Comparison of ENCODE assay signal across 8 cellular contexts in genomic region chr11:65873280-65874156, GRCh38. TPM values are rescaled to one million over a fixed set of nuclear protein-coding genes. Genes with fewer than 3 reads are reported as not detected.
DNase-seq lines count a peak whose midpoint lies in the region; ATAC-seq and TF ChIP-seq lines count a peak whose summit lies in the region.

No MANE protein-coding gene starts in this region.

- peak overlapping the region; percentile 71 to 95 (median 89) for H3K4me3 Mint-ChIP-seq in CD4-positive, alpha-beta memory T cell
- H3K4me3 Mint-ChIP-seq in memory B cell: peak overlapping the region; percentile 90

- no peaks in the 10 kb centered on the region for H3K27me3 ChIP-seq in CD4-positive, alpha-beta memory T cell (ENCODE audit: insufficient read depth, low read length)

- ATAC-seq in memory B cell (ENCODE audit: low read depth): peak; percentile 93

- peak overlapping the region; percentile 85 to 96 (median 94) for H3K27ac Mint-ChIP-seq in CD4-positive, alpha-beta memory T cell
- peak overlapping the region; percentile 93 for H3K27ac Mint-ChIP-seq in memory B cell

- CTCF ChIA-PET in CD4-positive, alpha-beta memory T cell (lab: Charles Lee; ENCODE audit: partially characterized antibody): interaction anchor here (0.8 to 6.6 kb wide), 3 partner anchors 14 to 112 kb away, joined by 3 to 104 read pairs (median 30); partner anchors contain the start of genes CCDC85B, FIBP and MUS81

- H3K4me1 ChIP-seq in CD4-positive, alpha-beta memory T cell (ENCODE audit: insufficient read depth, low read length): peaks cover 20% of the 10 kb centered on the region

- DNase-seq in CD4-positive, alpha-beta memory T cell: peak; percentile 94 to 99 (median 96)
- peak; percentile 97 for DNase-seq in GM20000 (ENCODE audit: low spot score)
- DNase-seq in HT1080 (ENCODE audit: low read depth): peak; percentile 90
- DNase-seq in NK-92 treated with Interleukin-12 subunit alpha and Interleukin-12 subunit beta, amount 100 ng/mL, for 24 hours (lab: John Stamatoyannopoulos, UW): peak; percentile 92
- DNase-seq in activated CD8-positive, alpha-beta memory T cell treated with anti-CD3 and anti-CD28 coated beads for 24 hours: peak; percentile 100
- peak; percentile 94 for DNase-seq in effector CD8-positive, alpha-beta T cell (lab: John Stamatoyannopoulos, UW)
- DNase-seq in memory B cell (ENCODE audit: low spot score in 2 of 2): peak; percentile 99 to 100
- peak; percentile 93 for DNase-seq in stimulated activated CD8-positive, alpha-beta memory T cell treated with anti-CD3 and anti-CD28 coated beads, Interleukin-12 subunit alpha, Interleukin-12 subunit beta, amount 100 ng/mL, for 4 hours (ENCODE audit: low read depth)

- H3K9me3 ChIP-seq in CD4-positive, alpha-beta memory T cell (ENCODE audit: control insufficient read depth in 1 of 2, low read length in 2 of 2): no peaks in the 10 kb centered on the region

- no peaks in the 10 kb centered on the region for H3K27me3 Mint-ChIP-seq in CD4-positive, alpha-beta memory T cell
- H3K27me3 Mint-ChIP-seq in memory B cell: no peaks in the 10 kb centered on the region

- no peak for TF ChIP-seq CTCF in GM20000 (IDR thresholded peaks at IDR 0.05; ENCODE audit: extremely low read depth, missing control alignments)

- POLR2A ChIA-PET in CD4-positive, alpha-beta memory T cell (lab: Charles Lee; ENCODE audit: partially characterized antibody): interaction anchor here (0.6 to 11.3 kb wide), 17 partner anchors 10 to 301 kb away, joined by 3 to 222 read pairs (median 3); partner anchors contain the start of genes BANF1, C11orf68, CCDC85B and CFL1

- peak overlapping the region; percentile 77 for H3K27ac ChIP-seq in CD4-positive, alpha-beta memory T cell (ENCODE audit: low read depth, low read length)

- H3K36me3 ChIP-seq in CD4-positive, alpha-beta memory T cell (ENCODE audit: insufficient read depth, low read length): no peaks in the 10 kb centered on the region

- peaks cover 7 to 45% (median 20%) of the 10 kb centered on the region in 4 donors for H3K4me1 Mint-ChIP-seq in CD4-positive, alpha-beta memory T cell
- peaks cover 12% of the 10 kb centered on the region for H3K4me1 Mint-ChIP-seq in memory B cell

- H3K36me3 Mint-ChIP-seq in CD4-positive, alpha-beta memory T cell: no peaks in the 10 kb centered on the region
- H3K36me3 Mint-ChIP-seq in memory B cell: no peaks in the 10 kb centered on the region

- H3K4me3 ChIP-seq in CD4-positive, alpha-beta memory T cell (ENCODE audit: low read length in 2 of 2): peak overlapping the region; percentile 57 to 69

- intact Hi-C loops in CD4-positive, alpha-beta memory T cell (cut with micrococcal nuclease): loop anchor here (2.0 kb wide), 2 partner anchors 15 kb away; partner anchors contain the start of genes CFL1 and FIBP

- H3K9me3 Mint-ChIP-seq in CD4-positive, alpha-beta memory T cell: no peaks in the 10 kb centered on the region
- H3K9me3 Mint-ChIP-seq in memory B cell: no peaks in the 10 kb centered on the region

RNA-seq across cellular contexts. Expression of gene EFEMP2, which starts 0.9 kb away (rescaled TPM):
- total RNA-seq in CD4-positive, alpha-beta memory T cell: 1 to 10 TPM; 6.0 to 8.3 TPM
- polyA plus RNA-seq in CD4-positive, alpha-beta memory T cell: under 1 TPM; 0.40 to 0.55 TPM
- 27.9 and 32.0 TPM in 2 replicates for total RNA-seq in HT1080 (2014; rRNA removed; shearing (Covaris generic))
- polyA plus RNA-seq in HT1080 (2015; cell fraction: cytosol; rRNA removed): 49.0 and 72.9 TPM in 2 replicates
- polyA plus RNA-seq in HT1080 (2015; cell fraction: nucleus; rRNA removed): 214 and 236 TPM in 2 replicates

RNA-seq across cellular contexts. Expression of gene CTSW, which starts 6.1 kb away (rescaled TPM):
- 10 to 100 TPM; 30.1 to 30.4 TPM for total RNA-seq in CD4-positive, alpha-beta memory T cell
- 100 to 1,000 TPM in 1 of 2 donors, 10 to 100 TPM in 1; 80.9 to 107 TPM for polyA plus RNA-seq in CD4-positive, alpha-beta memory T cell
- total RNA-seq in HT1080 (2014; rRNA removed; shearing (Covaris generic)): 0.24 and 0.57 TPM in 2 replicates
- polyA plus RNA-seq in HT1080 (2015; cell fraction: cytosol; rRNA removed): 0.09 and 0.16 TPM in 2 replicates
- polyA plus RNA-seq in HT1080 (2015; cell fraction: nucleus; rRNA removed): not detected in 2 replicates

RNA-seq across cellular contexts. Expression of gene MUS81, which starts 13.3 kb away (rescaled TPM):
- 10 to 100 TPM; 93.6 to 95.5 TPM for total RNA-seq in CD4-positive, alpha-beta memory T cell
- 10 to 100 TPM; 24.0 to 31.1 TPM for polyA plus RNA-seq in CD4-positive, alpha-beta memory T cell
- total RNA-seq in HT1080 (2014; rRNA removed; shearing (Covaris generic)): 62.4 and 64.9 TPM in 2 replicates
- polyA plus RNA-seq in HT1080 (2015; cell fraction: cytosol; rRNA removed): 35.3 and 35.6 TPM in 2 replicates
- polyA plus RNA-seq in HT1080 (2015; cell fraction: nucleus; rRNA removed): 176 and 189 TPM in 2 replicates

RNA-seq across cellular contexts. Expression of gene FIBP, which starts 14.8 kb away (rescaled TPM):
- total RNA-seq in CD4-positive, alpha-beta memory T cell: 10 to 100 TPM; 39.9 to 42.1 TPM
- 10 to 100 TPM; 79.3 to 99.0 TPM for polyA plus RNA-seq in CD4-positive, alpha-beta memory T cell
- total RNA-seq in HT1080 (2014; rRNA removed; shearing (Covaris generic)): 187 and 232 TPM in 2 replicates
- polyA plus RNA-seq in HT1080 (2015; cell fraction: cytosol; rRNA removed): 137 and 138 TPM in 2 replicates
- polyA plus RNA-seq in HT1080 (2015; cell fraction: nucleus; rRNA removed): 85.4 and 98.4 TPM in 2 replicates

RNA-seq across cellular contexts. Expression of gene CFL1, which starts 15.5 kb away (rescaled TPM):
- total RNA-seq in CD4-positive, alpha-beta memory T cell: 100 to 1,000 TPM; 540 to 578 TPM
- polyA plus RNA-seq in CD4-positive, alpha-beta memory T cell: 1,000 to 10,000 TPM; 2,794 to 2,825 TPM
- total RNA-seq in HT1080 (2014; rRNA removed; shearing (Covaris generic)): 2,329 and 2,647 TPM in 2 replicates
- 2,316 and 3,158 TPM in 2 replicates for polyA plus RNA-seq in HT1080 (2015; cell fraction: cytosol; rRNA removed)
- polyA plus RNA-seq in HT1080 (2015; cell fraction: nucleus; rRNA removed): 1,183 and 1,528 TPM in 2 replicates

Comparison
In these comparisons a context has a peak if more than half of its experiments do, and no peak if none do; other contexts are left out.
1. Peak in every context shown above with its lines: DNase-seq, ATAC-seq, H3K4me3 ChIP-seq and H3K27ac ChIP-seq.
2. RNA of gene CTSW, which starts 6.1 kb away (total RNA-seq): 30.1 to 30.4 TPM in CD4-positive, alpha-beta memory T cell; 0.24 to 0.57 TPM in HT1080; every median in the first group is over 10 times any median in the second.